ENCODE assay signal across 32 cellular contexts in genomic region chr11:41920374-41920773, GRCh38.
"Had no signal": no experiment of that assay in that cellular context is flagged by ENCODE, and none has a peak within 500 bp of the region (broad histone marks: within the 10 kb centered on the region; RNA-seq: fewer than 3 reads in every experiment).

No MANE protein-coding gene starts in this region.

- H3K4me3 Mint-ChIP-seq: activated CD4-positive, alpha-beta T cell treated with anti-CD3 and anti-CD28 coated beads, Interleukin-2, amount 10 ng/mL, durations not matched to agents 7 days and 5 days; activated CD8-positive, alpha-beta T cell treated with anti-CD3 and anti-CD28 coated beads for 36 hours; activated naive CD4-positive, alpha-beta T cell treated with anti-CD3 and anti-CD28 coated beads for 36 hours; activated naive CD4-positive, alpha-beta T cell treated with anti-CD3 and anti-CD28 coated beads, Interleukin-2, amount 50 U/mL, for 24 hours; activated naive CD8-positive, alpha-beta T cell treated with anti-CD3 and anti-CD28 coated beads for 36 hours; activated naive CD8-positive, alpha-beta T cell treated with anti-CD3 and anti-CD28 coated beads, Interleukin-2, amount 50 U/mL, for 24 hours; activated T-cell treated with anti-CD3 and anti-CD28 coated beads, Interleukin-2, amount 50 U/mL, for 4 hours; activated T-helper 17 cell treated with anti-CD3 and anti-CD28 coated beads, Interleukin-2, amount 50 U/mL, for 72 hours; WTC11 had no signal

- H3K4me1 ChIP-seq: adrenal gland, body of pancreas, esophagus squamous epithelium, gastroesophageal sphincter, heart right ventricle had no signal

- H3K9me3 ChIP-seq: adrenal gland, body of pancreas had no signal

- H3K36me3 ChIP-seq: adrenal gland, esophagus squamous epithelium, gastroesophageal sphincter, heart right ventricle had no signal

- H3K27me3 Mint-ChIP-seq: activated CD4-positive, alpha-beta T cell treated with anti-CD3 and anti-CD28 coated beads, Interleukin-2, amount 10 ng/mL, durations not matched to agents 7 days and 5 days; activated CD8-positive, alpha-beta T cell treated with anti-CD3 and anti-CD28 coated beads for 36 hours; activated naive CD4-positive, alpha-beta T cell treated with anti-CD3 and anti-CD28 coated beads, Interleukin-2, amount 50 U/mL, for 24 hours; activated naive CD8-positive, alpha-beta T cell treated with anti-CD3 and anti-CD28 coated beads for 36 hours; activated naive CD8-positive, alpha-beta T cell treated with anti-CD3 and anti-CD28 coated beads, Interleukin-2, amount 50 U/mL, for 24 hours; activated T-helper 17 cell treated with anti-CD3 and anti-CD28 coated beads, Interleukin-2, amount 50 U/mL, for 72 hours had no signal

- H3K36me3 Mint-ChIP-seq: activated naive CD4-positive, alpha-beta T cell treated with anti-CD3 and anti-CD28 coated beads, Interleukin-2, amount 50 U/mL, for 24 hours; activated naive CD8-positive, alpha-beta T cell treated with anti-CD3 and anti-CD28 coated beads for 36 hours had no signal

- ATAC-seq: activated CD8-positive, alpha-beta T cell treated with anti-CD3 and anti-CD28 coated beads for 36 hours; activated naive CD8-positive, alpha-beta T cell treated with anti-CD3 and anti-CD28 coated beads, Interleukin-2, amount 50 U/mL, for 24 hours; activated T-cell treated with anti-CD3 and anti-CD28 coated beads, Interleukin-2, amount 50 U/mL, for 4 hours; activated T-helper 17 cell treated with anti-CD3 and anti-CD28 coated beads, Interleukin-2, amount 50 U/mL, for 72 hours; body of pancreas; gastroesophageal sphincter; heart right ventricle; WTC11 had no signal

- FAIRE-seq: colon, endometrium, endothelial cell of umbilical vein had no signal

- H3K27ac ChIP-seq: adrenal gland, body of pancreas, epithelial cell of prostate, esophagus squamous epithelium, gastroesophageal sphincter, heart right ventricle, hepatocyte had no signal

- H3K79me2 ChIP-seq: hepatocyte had no signal

- H3K4me1 Mint-ChIP-seq: activated CD4-positive, alpha-beta T cell treated with anti-CD3 and anti-CD28 coated beads, Interleukin-2, amount 10 ng/mL, durations not matched to agents 7 days and 5 days; activated naive CD4-positive, alpha-beta T cell treated with anti-CD3 and anti-CD28 coated beads, Interleukin-2, amount 50 U/mL, for 24 hours; activated naive CD8-positive, alpha-beta T cell treated with anti-CD3 and anti-CD28 coated beads for 36 hours; activated naive CD8-positive, alpha-beta T cell treated with anti-CD3 and anti-CD28 coated beads, Interleukin-2, amount 50 U/mL, for 24 hours; activated T-helper 17 cell treated with anti-CD3 and anti-CD28 coated beads, Interleukin-2, amount 50 U/mL, for 72 hours had no signal

- H3K27ac Mint-ChIP-seq: activated CD4-positive, alpha-beta T cell treated with anti-CD3 and anti-CD28 coated beads, Interleukin-2, amount 10 ng/mL, durations not matched to agents 7 days and 5 days; activated CD8-positive, alpha-beta T cell treated with anti-CD3 and anti-CD28 coated beads for 36 hours; activated naive CD4-positive, alpha-beta T cell treated with anti-CD3 and anti-CD28 coated beads for 36 hours; activated naive CD4-positive, alpha-beta T cell treated with anti-CD3 and anti-CD28 coated beads, Interleukin-2, amount 50 U/mL, for 24 hours; activated naive CD8-positive, alpha-beta T cell treated with anti-CD3 and anti-CD28 coated beads for 36 hours; activated naive CD8-positive, alpha-beta T cell treated with anti-CD3 and anti-CD28 coated beads, Interleukin-2, amount 50 U/mL, for 24 hours; activated T-helper 17 cell treated with anti-CD3 and anti-CD28 coated beads, Interleukin-2, amount 50 U/mL, for 72 hours; WTC11 had no signal

- H3K4me3 ChIP-seq: adrenal gland, body of pancreas, esophagus squamous epithelium, gastroesophageal sphincter, heart right ventricle, hepatocyte had no signal

- DNase-seq: activated CD4-positive, alpha-beta T cell treated with anti-CD3 and anti-CD28 coated beads for 1 hour; activated CD4-positive, alpha-beta T cell treated with anti-CD3 and anti-CD28 coated beads for 4 hours; activated CD4-positive, alpha-beta T cell treated with anti-CD3 and anti-CD28 coated beads, Interleukin-2, amount 10 ng/mL, durations not matched to agents 7 days and 5 days; activated CD4-positive, alpha-beta T cell treated with anti-CD3 and anti-CD28 coated beads, Interleukin-2, amount 50 U/mL, for 48 hours; activated CD8-positive, alpha-beta memory T cell treated with anti-CD3 and anti-CD28 coated beads for 24 hours; activated CD8-positive, alpha-beta T cell treated with anti-CD3 and anti-CD28 coated beads for 36 hours; activated effector memory CD4-positive, alpha-beta T cell treated with Interleukin-2 at 50 U/mL for 16 hours; activated naive CD4-positive, alpha-beta T cell treated with anti-CD3 and anti-CD28 coated beads for 36 hours; activated naive CD8-positive, alpha-beta T cell treated with anti-CD3 and anti-CD28 coated beads for 36 hours; activated naive CD8-positive, alpha-beta T cell treated with anti-CD3 and anti-CD28 coated beads, Interleukin-2, amount 50 U/mL, for 24 hours; activated T-cell treated with anti-CD3 and anti-CD28 coated beads, Interleukin-2, amount 50 U/mL, for 4 hours; adrenal gland; amygdala; aorta; body of pancreas; caudate nucleus; cortex of kidney; dermis blood vessel endothelial cell; effector CD4-positive, alpha-beta T cell; esophagus squamous epithelium; foreskin melanocyte; heart right ventricle; T-helper 2 cell had no signal

- H3K4me2 ChIP-seq: hepatocyte had no signal

- H2AFZ ChIP-seq: hepatocyte had no signal

- H3K27me3 ChIP-seq: adrenal gland, body of pancreas, esophagus squamous epithelium, gastroesophageal sphincter, heart right ventricle, hepatocyte had no signal
